ENCODE assay signal across 9 cellular contexts in genomic region chr11:63862923-63863322, GRCh38. TPM values are rescaled to one million over a fixed set of nuclear protein-coding genes. Genes with fewer than 3 reads are reported as not detected.
DNase-seq lines count a peak whose midpoint lies in the region; ATAC-seq and TF ChIP-seq lines count a peak whose summit lies in the region.
"Had no signal": no experiment of that assay in that cellular context is flagged by ENCODE, and none has a peak within 500 bp of the region (broad histone marks: within the 10 kb centered on the region; RNA-seq: fewer than 3 reads in every experiment).

No MANE protein-coding gene starts in this region.

- H3K9me2 ChIP-seq in PC-3 (replicated peaks; ENCODE audit: low read length) = no peaks in the 10 kb centered on the region
- H3K9me2 ChIP-seq: SK-N-SH had no signal

- TF ChIP-seq CTCF in KMS-11 (conservative IDR thresholded peaks at IDR 0.05; ENCODE audit: low read depth, low read length) (no peak), right lobe of liver (IDR thresholded peaks at IDR 0.05) (no peak), PC-3 (conservative IDR thresholded peaks at IDR 0.05; ENCODE audit: low read depth, low read length) (no peak)

- H3K36me3 ChIP-seq in KMS-11 (ENCODE audit: insufficient read depth) (no peaks in the 10 kb centered on the region; the same call in 1 of the 2 replicates), right lobe of liver (no peaks in the 10 kb centered on the region), PC-3 (ENCODE audit: low read depth, low read length) (peaks cover 9% of the 10 kb centered on the region; the same call in 1 of the 2 replicates)

- peak overlapping the region; percentile 69 for H3K27ac Mint-ChIP-seq in T-helper 2 cell treated with Interferon-gamma antibody and Interleukin-4, amounts not matched to agents 5 μg/mL and 100 μg/mL, for 36 hours

- DNase-seq in Ammon's horn (ENCODE audit: low spot score) (peak; percentile 43), right lobe of liver (peak; percentile 68 to 86 (median 82)), PC-3 (no peak), inferior parietal cortex (ENCODE audit: extremely low spot score) (no peak)
- no peak for DNase-seq in T-helper 2 cell treated with Interferon-gamma antibody and Interleukin-4, amounts not matched to agents 5 μg/mL and 100 μg/mL, for 36 hours (ENCODE audit: low spot score)
- no peak for DNase-seq in stimulated activated CD4-positive, alpha-beta T cell treated with anti-CD3 and anti-CD28 coated beads, Interleukin-12 subunit alpha, Interleukin-12 subunit beta, amount 100 ng/mL, for 4 hours
- DNase-seq: SK-N-SH had no signal

- ATAC-seq in right lobe of liver (peak; percentile 92 to 97 (median 94)), HG02759 (IDR thresholded peaks at IDR 0.05; ENCODE audit: unreplicated experiment) (no peak), PC-3 (no peak; the same call in 1 of the 2 replicates)

- H4K20me1 ChIP-seq in KMS-11 (ENCODE audit: insufficient read depth) (no peaks in the 10 kb centered on the region), PC-3 (ENCODE audit: low read length) (peaks cover 10% of the 10 kb centered on the region; the same call in 1 of the 2 replicates)

- WGBS in right lobe of liver (ENCODE audit: insufficient coverage, low coverage, low lambda C conversion rate, missing lambda C conversion rate) = 9% methylated on average over 4 of the region's 4 CpGs

- no peak overlapping the region for H3K4me3 ChIP-seq in KMS-11 (IDR thresholded peaks at IDR 0.05; ENCODE audit: insufficient read depth, low read depth, low read length)
- no peak overlapping the region for H3K4me3 ChIP-seq in right lobe of liver
- no peak overlapping the region for H3K4me3 ChIP-seq in PC-3 (ENCODE audit: low read length)

- H2AFZ ChIP-seq in KMS-11 (ENCODE audit: low read depth) (no peak overlapping the region), PC-3 (ENCODE audit: low read length) (no peak overlapping the region)

- H3K27ac ChIP-seq in KMS-11 (peak overlapping the region; percentile 17; the same call in 1 of the 2 replicates), right lobe of liver (peak overlapping the region in 1 of 3 donors; percentile 40), PC-3 (ENCODE audit: low read length) (no peak overlapping the region)

- H3K4me1 Mint-ChIP-seq in T-helper 2 cell treated with Interferon-gamma antibody and Interleukin-4, amounts not matched to agents 5 μg/mL and 100 μg/mL, for 36 hours (ENCODE audit: low read depth) = peaks cover 49% of the 10 kb centered on the region

- POLR2A ChIA-PET in PC-3 (lab: Charles Lee; ENCODE audit: unreplicated experiment) = no interaction called here

- no peaks in the 10 kb centered on the region for H3F3A ChIP-seq in PC-3 (ENCODE audit: low read length, unreplicated experiment)

- H3K36me3 Mint-ChIP-seq in T-helper 2 cell treated with Interferon-gamma antibody and Interleukin-4, amounts not matched to agents 5 μg/mL and 100 μg/mL, for 36 hours (ENCODE audit: low read depth) = peaks cover 44% of the 10 kb centered on the region

- no peaks in the 10 kb centered on the region for H3K9me3 Mint-ChIP-seq in T-helper 2 cell treated with Interferon-gamma antibody and Interleukin-4, amounts not matched to agents 5 μg/mL and 100 μg/mL, for 36 hours

- H3K79me2 ChIP-seq in KMS-11 (ENCODE audit: insufficient read depth, low read depth) (peaks cover 57% of the 10 kb centered on the region; the same call in 1 of the 2 replicates), PC-3 (ENCODE audit: low read length) (peaks cover 83% of the 10 kb centered on the region)

- no peak overlapping the region for H3K9ac ChIP-seq in KMS-11
- no peak overlapping the region for H3K9ac ChIP-seq in PC-3 (ENCODE audit: low read length)
- H3K9ac ChIP-seq: SK-N-SH had no signal

- BruUV-seq in PC-3 (replicated peaks; lab: Mats Ljungman, UMichigan) = no TSS peak

- peak; percentile 30 for TF ChIP-seq POLR2A in right lobe of liver (IDR thresholded peaks at IDR 0.05)

- H3K4me2 ChIP-seq in KMS-11 (no peak overlapping the region), PC-3 (ENCODE audit: low read length) (no peak overlapping the region)
- H3K4me2 ChIP-seq: SK-N-SH had no signal

- H3K9me3 ChIP-seq in right lobe of liver (no peaks in the 10 kb centered on the region), PC-3 (ENCODE audit: low read length) (no peaks in the 10 kb centered on the region)
- H3K9me3 ChIP-seq: SK-N-SH had no signal

- peak overlapping the region; percentile 23 for H3K4me3 Mint-ChIP-seq in T-helper 2 cell treated with Interferon-gamma antibody and Interleukin-4, amounts not matched to agents 5 μg/mL and 100 μg/mL, for 36 hours

- intact Hi-C loops in right lobe of liver (cut with DNase I) = no loop called here
- intact Hi-C loops in PC-3 (cut with micrococcal nuclease) = no loop called here

- H3K27me3 ChIP-seq in KMS-11 (ENCODE audit: insufficient read depth, low read depth) = no peaks in the 10 kb centered on the region
- H3K27me3 ChIP-seq in right lobe of liver = no peaks in the 10 kb centered on the region
- H3K27me3 ChIP-seq in PC-3 (ENCODE audit: low read length) = no peaks in the 10 kb centered on the region

- H3K27me3 Mint-ChIP-seq in T-helper 2 cell treated with Interferon-gamma antibody and Interleukin-4, amounts not matched to agents 5 μg/mL and 100 μg/mL, for 36 hours (ENCODE audit: low read depth) = no peaks in the 10 kb centered on the region

- CTCF ChIA-PET in PC-3 (lab: Charles Lee) = interaction anchor here (1.2 kb wide), 1 partner anchor 71 kb away, joined by 5 read pairs; no protein-coding TSS in a partner anchor

- H3K4me1 ChIP-seq in KMS-11 (ENCODE audit: low read depth, poor library complexity, severe bottlenecking) (peaks cover 79% of the 10 kb centered on the region), right lobe of liver (peaks cover 0 to 47% (median 13%) of the 10 kb centered on the region in 4 donors), PC-3 (ENCODE audit: insufficient read depth, low read length) (peaks cover 8% of the 10 kb centered on the region)

RNA-seq across cellular contexts. Expression of gene MARK2, which starts 24.0 kb away (rescaled TPM):
- total RNA-seq in right lobe of liver (10 to 100 TPM; 10.6 to 14.8 (median 12.2) TPM), PC-3 (2014; rRNA removed) (60.1 and 66.5 TPM in 2 replicates)

RNA-seq across cellular contexts. Expression of gene SPINDOC, which starts 49.7 kb away (rescaled TPM):
- total RNA-seq in right lobe of liver = 1 to 10 TPM; 2.2 to 5.0 (median 2.7) TPM
- 61.5 and 67.2 TPM in 2 replicates for total RNA-seq in PC-3 (2014; rRNA removed)

RNA-seq across cellular contexts. Expression of gene RCOR2, which starts 54.0 kb away (rescaled TPM):
- total RNA-seq in right lobe of liver (under 1 TPM in 1 of 6 experiments, not detected in 5; 0.15 TPM), PC-3 (2014; rRNA removed) (1.2 and 1.4 TPM in 2 replicates)

Comparison
In these comparisons a context has a peak if more than half of its experiments do, and no peak if none do; other contexts are left out.
1. DNase-seq: peak in Ammon's horn (single experiment) and right lobe of liver (3 of 3); none in T-helper 2 cell treated with Interferon-gamma antibody and Interleukin-4, amounts not matched to agents 5 μg/mL and 100 μg/mL, for 36 hours (single experiment), PC-3 (single experiment), stimulated activated CD4-positive, alpha-beta T cell treated with anti-CD3 and anti-CD28 coated beads, Interleukin-12 subunit alpha, Interleukin-12 subunit beta, amount 100 ng/mL, for 4 hours (single experiment) and inferior parietal cortex (single experiment).
2. ATAC-seq: peak in right lobe of liver (4 of 4); none in HG02759 (single experiment) and PC-3 (single experiment).
3. RNA of gene SPINDOC, which starts 49.7 kb away (total RNA-seq): 61.5 to 67.2 TPM in PC-3; 2.2 to 5.0 TPM in right lobe of liver; every median in the first group is over 10 times any median in the second.